16 cellular contexts compared by ENCODE assay signal in genomic region chr19:33192010-33192409, GRCh38. TPM values are rescaled to one million over a fixed set of nuclear protein-coding genes. Genes with fewer than 3 reads are reported as not detected.
DNase-seq lines count a peak whose midpoint lies in the region; ATAC-seq and TF ChIP-seq lines count a peak whose summit lies in the region.
"Had no signal": no experiment of that assay in that cellular context is flagged by ENCODE, and none has a peak within 500 bp of the region (broad histone marks: within the 10 kb centered on the region; RNA-seq: fewer than 3 reads in every experiment).

No MANE protein-coding gene starts in this region.

- no peak overlapping the region for H3K27ac ChIP-seq in osteoblast (ENCODE audit: low read depth, low read length)
- no peak overlapping the region for H3K27ac ChIP-seq in substantia nigra (ENCODE audit: low read depth, low read length, poor library complexity, severe bottlenecking)
- H3K27ac ChIP-seq: suprapubic skin had no signal

- H3K27me3 ChIP-seq in Loucy (ENCODE audit: insufficient read depth, low read length, poor library complexity, severe bottlenecking): no peaks in the 10 kb centered on the region
- peaks cover 6% of the 10 kb centered on the region for H3K27me3 ChIP-seq in osteoblast (ENCODE audit: insufficient read depth, low read length)
- H3K27me3 ChIP-seq: suprapubic skin had no signal

- H3F3A ChIP-seq in Loucy (ENCODE audit: low read depth): no peaks in the 10 kb centered on the region

- H3K9me2 ChIP-seq in Loucy (replicated peaks; ENCODE audit: low read depth, low read length): no peaks in the 10 kb centered on the region

- H3K9ac ChIP-seq in Loucy (ENCODE audit: low read depth, low read length, poor library complexity, severe bottlenecking): no peak overlapping the region

- no peaks in the 10 kb centered on the region for H3K9me3 Mint-ChIP-seq in Calu3 (ENCODE audit: low read depth, unreplicated experiment)
- H3K9me3 Mint-ChIP-seq: activated B cell treated with CpG ODN at 0.5 μM for 24 hours had no signal

- H3K36me3 ChIP-seq in Loucy (ENCODE audit: insufficient read depth, low read length) (no peaks in the 10 kb centered on the region), osteoblast (ENCODE audit: insufficient read depth, low read length) (no peaks in the 10 kb centered on the region)
- H3K36me3 ChIP-seq: suprapubic skin had no signal

- intact Hi-C loops in Calu3 (cut with micrococcal nuclease; ENCODE audit: unreplicated experiment): no loop called here

- DNase-seq in GM12864 (ENCODE audit: low read depth): no peak
- no peak for DNase-seq in choroid plexus epithelial cell (ENCODE audit: low read depth)
- peak; percentile 52 for DNase-seq in osteoblast (ENCODE audit: insufficient read length, low spot score, missing footprints)
- no peak for DNase-seq in NCI-H1417 (lab: John Stamatoyannopoulos, UW)
- DNase-seq in substantia nigra (lab: John Stamatoyannopoulos, UW): no peak
- no peak for DNase-seq in Calu3
- DNase-seq: activated B cell treated with CpG ODN at 0.5 μM for 24 hours; activated T-cell treated with anti-CD3 and anti-CD28 coated beads, Interleukin-2, amount 50 U/mL, for 1 hour; amniotic stem cell; DMS153; MV-4-11; NCI-H524; SHP77 had no signal

- no peak overlapping the region for H3K4me3 Mint-ChIP-seq in Calu3 (ENCODE audit: low read depth, unreplicated experiment)
- H3K4me3 Mint-ChIP-seq: activated B cell treated with CpG ODN at 0.5 μM for 24 hours had no signal

- no peaks in the 10 kb centered on the region for H3K79me2 ChIP-seq in Loucy (ENCODE audit: insufficient read depth, low read length)
- H3K79me2 ChIP-seq in osteoblast (ENCODE audit: insufficient read depth, low read length): peaks cover 5% of the 10 kb centered on the region

- no peaks in the 10 kb centered on the region for H3K4me1 Mint-ChIP-seq in Calu3 (ENCODE audit: low read depth, unreplicated experiment)

- no peak overlapping the region for H3K4me3 ChIP-seq in GM12864 (ENCODE audit: low read depth, low read length)
- no peak overlapping the region for H3K4me3 ChIP-seq in Loucy (ENCODE audit: low read length, poor library complexity, severe bottlenecking)
- no peak overlapping the region for H3K4me3 ChIP-seq in choroid plexus epithelial cell (ENCODE audit: low read depth, low read length)
- no peak overlapping the region for H3K4me3 ChIP-seq in osteoblast (ENCODE audit: insufficient read depth, low read length)
- H3K4me3 ChIP-seq: suprapubic skin had no signal

- H3K27ac Mint-ChIP-seq in Calu3 (ENCODE audit: unreplicated experiment): no peak overlapping the region
- H3K27ac Mint-ChIP-seq: activated B cell treated with CpG ODN at 0.5 μM for 24 hours had no signal

- peaks cover 5% of the 10 kb centered on the region for H3K36me3 Mint-ChIP-seq in Calu3 (ENCODE audit: insufficient read depth, unreplicated experiment)

- H3K9me3 ChIP-seq in Loucy (ENCODE audit: insufficient read depth, low read depth, low read length): no peaks in the 10 kb centered on the region
- H3K9me3 ChIP-seq in osteoblast (ENCODE audit: low read depth, low read length): no peaks in the 10 kb centered on the region
- H3K9me3 ChIP-seq: suprapubic skin had no signal

- CTCF ChIA-PET in Calu3 (lab: Charles Lee): interaction anchor here (0.5 kb wide), 1 partner anchor 336 kb away, joined by 6 read pairs; no protein-coding TSS in a partner anchor

- peak; percentile 48 for TF ChIP-seq CTCF in GM12864 (IDR thresholded peaks at IDR 0.05; ENCODE audit: low read depth, low read length, missing control alignments)
- peak; percentile 65 for TF ChIP-seq CTCF in Loucy (conservative IDR thresholded peaks at IDR 0.05; ENCODE audit: low read length)
- peak; percentile 42 for TF ChIP-seq CTCF in choroid plexus epithelial cell (conservative IDR thresholded peaks at IDR 0.05; ENCODE audit: low read depth, low read length)
- no peak for TF ChIP-seq CTCF in osteoblast (IDR thresholded peaks at IDR 0.05; ENCODE audit: extremely low read depth, low read depth, low read length)
- TF ChIP-seq CTCF in Calu3 (IDR thresholded peaks at IDR 0.05; ENCODE audit: unreplicated experiment): no peak

- no TSS peak for BruUV-seq in Calu3 (replicated peaks; lab: Mats Ljungman, UMichigan)

- H2AFZ ChIP-seq in Loucy (ENCODE audit: low read length): no peak overlapping the region
- H2AFZ ChIP-seq in osteoblast (ENCODE audit: low read length): no peak overlapping the region

- peaks cover under 1% of the 10 kb centered on the region for H3K4me1 ChIP-seq in Loucy (ENCODE audit: insufficient read depth, low read length, poor library complexity, severe bottlenecking)
- H3K4me1 ChIP-seq in osteoblast (ENCODE audit: insufficient read depth, low read length): no peaks in the 10 kb centered on the region

- peaks cover 72% of the 10 kb centered on the region for H3K27me3 Mint-ChIP-seq in Calu3 (ENCODE audit: unreplicated experiment)

- H4K20me1 ChIP-seq in Loucy (ENCODE audit: insufficient read depth, low read length, poor library complexity, severe bottlenecking) (no peaks in the 10 kb centered on the region), osteoblast (ENCODE audit: insufficient read depth, low read length) (no peaks in the 10 kb centered on the region)

- H3K4me2 ChIP-seq in Loucy (ENCODE audit: low read depth, low read length, poor library complexity, severe bottlenecking) (no peak overlapping the region), osteoblast (ENCODE audit: insufficient read depth, low read length) (no peak overlapping the region)

- ATAC-seq in GM19455 (IDR thresholded peaks at IDR 0.05; ENCODE audit: unreplicated experiment): no peak

RNA-seq across cellular contexts. Expression of gene LRP3, which starts 2.1 kb away (rescaled TPM):
- 38.4 and 39.8 TPM in 2 replicates for total RNA-seq in osteoblast
- total RNA-seq in Calu3 (2022): 0.59 and 1.5 TPM in 2 replicates
- total RNA-seq: activated B cell treated with CpG ODN at 0.5 μM for 24 hours had no signal

RNA-seq across cellular contexts. Expression of gene SLC7A10, which starts 33.6 kb away (rescaled TPM):
- total RNA-seq in osteoblast (not detected in 2 replicates), Calu3 (2022) (not detected in 2 replicates)
- total RNA-seq: activated B cell treated with CpG ODN at 0.5 μM for 24 hours had no signal

Comparison
In these comparisons a context has a peak if more than half of its experiments do, and no peak if none do; other contexts are left out.
1. CTCF ChIP-seq: peak in GM12864 (single experiment), Loucy (single experiment) and choroid plexus epithelial cell (single experiment); none in osteoblast (single experiment) and Calu3 (single experiment).
2. RNA of gene LRP3, which starts 2.1 kb away (total RNA-seq): 38.4 to 39.8 TPM in osteoblast; 0.59 to 1.5 TPM in Calu3; every median in the first group is over 10 times any median in the second.